ENCODE assay signal across 35 cellular contexts in genomic region chr2:223632826-223633225, GRCh38. TPM values are rescaled to one million over a fixed set of nuclear protein-coding genes. Genes with fewer than 3 reads are reported as not detected.
"Had no signal": no experiment of that assay in that cellular context is flagged by ENCODE, and none has a peak within 500 bp of the region (broad histone marks: within the 10 kb centered on the region; RNA-seq: fewer than 3 reads in every experiment).

No MANE protein-coding gene starts in this region.

- DNase-seq: activated B cell treated with CpG ODN at 0.5 μM for 24 hours; activated CD4-positive, alpha-beta memory T cell treated with anti-CD3 and anti-CD28 coated beads for 36 hours; activated CD4-positive, alpha-beta memory T cell treated with anti-CD3 and anti-CD28 coated beads, Interleukin-2, amount 10 ng/mL, durations not matched to agents 7 days and 5 days; activated CD4-positive, alpha-beta T cell treated with anti-CD3 and anti-CD28 coated beads for 1 hour; activated CD4-positive, alpha-beta T cell treated with anti-CD3 and anti-CD28 coated beads for 36 hours; activated CD4-positive, alpha-beta T cell treated with anti-CD3 and anti-CD28 coated beads for 4 hours; activated CD4-positive, alpha-beta T cell treated with anti-CD3 and anti-CD28 coated beads for 48 hours; activated CD4-positive, alpha-beta T cell treated with anti-CD3 and anti-CD28 coated beads, Interleukin-2, amount 10 ng/mL, durations not matched to agents 24 days and 14 days; activated CD4-positive, alpha-beta T cell treated with anti-CD3 and anti-CD28 coated beads, Interleukin-2, amount 10 ng/mL, durations not matched to agents 7 days and 5 days; activated CD4-positive, alpha-beta T cell treated with anti-CD3 and anti-CD28 coated beads, Interleukin-2, amount 50 U/mL, for 1 hour; activated CD4-positive, alpha-beta T cell treated with anti-CD3 and anti-CD28 coated beads, Interleukin-2, amount 50 U/mL, for 4 hours; activated CD4-positive, alpha-beta T cell treated with anti-CD3 and anti-CD28 coated beads, Interleukin-2, amount 50 U/mL, for 48 hours; activated CD4-positive, CD25-positive, alpha-beta regulatory T cell; activated CD4-positive, CD25-positive, alpha-beta regulatory T cell treated with anti-CD3 and anti-CD28 coated beads, Interleukin-2, amount 50 U/mL, for 72 hours; activated CD8-positive, alpha-beta memory T cell treated with anti-CD3 and anti-CD28 coated beads for 24 hours; activated CD8-positive, alpha-beta memory T cell treated with anti-CD3 and anti-CD28 coated beads, Interleukin-2, amount 10 ng/mL, durations not matched to agents 7 days and 5 days; activated CD8-positive, alpha-beta memory T cell treated with anti-CD3 and anti-CD28 coated beads, Interleukin-2, amount 50 U/mL, for 4 hours; activated CD8-positive, alpha-beta memory T cell treated with anti-CD3 and anti-CD28 coated beads, Interleukin-2, amount 50 U/mL, for 48 hours; activated CD8-positive, alpha-beta T cell treated with anti-CD3 and anti-CD28 coated beads for 36 hours; activated CD8-positive, alpha-beta T cell treated with anti-CD3 and anti-CD28 coated beads, Interleukin-2, amount 10 ng/mL, durations not matched to agents 7 days and 5 days; activated T-cell treated with anti-CD3 and anti-CD28 coated beads for 4 hours; activated T-cell treated with anti-CD3 and anti-CD28 coated beads, Interleukin-2, amount 50 U/mL, for 1 hour; T-helper 1 cell; T-helper 17 cell; T-helper 2 cell; T-helper 9 cell; T1000; WERI-Rb-1 had no signal

- ATAC-seq: activated CD4-positive, alpha-beta T cell treated with anti-CD3 and anti-CD28 coated beads for 36 hours; activated CD4-positive, CD25-positive, alpha-beta regulatory T cell treated with anti-CD3 and anti-CD28 coated beads, Interleukin-2, amount 50 U/mL, for 24 hours; activated CD8-positive, alpha-beta memory T cell treated with anti-CD3 and anti-CD28 coated beads, Interleukin-2, amount 10 ng/mL, durations not matched to agents 7 days and 5 days; activated CD8-positive, alpha-beta T cell treated with anti-CD3 and anti-CD28 coated beads for 36 hours; activated CD8-positive, alpha-beta T cell treated with anti-CD3 and anti-CD28 coated beads, Interleukin-2, amount 10 ng/mL, durations not matched to agents 7 days and 5 days; T-helper 17 cell; WTC11 had no signal

- FAIRE-seq: TTC549 had no signal

- H3K27ac ChIP-seq: VCaP had no signal

- H3K36me3 ChIP-seq: WERI-Rb-1 had no signal

RNA-seq across cellular contexts. Expression of gene SCG2, which starts 30.7 kb away (rescaled TPM):
- total RNA-seq: activated CD4-positive, alpha-beta memory T cell treated with anti-CD3 and anti-CD28 coated beads for 36 hours; activated CD4-positive, alpha-beta T cell treated with anti-CD3 and anti-CD28 coated beads for 36 hours; activated CD4-positive, alpha-beta T cell treated with anti-CD3 and anti-CD28 coated beads, Interleukin-2, amount 10 ng/mL, durations not matched to agents 24 days and 14 days; activated CD8-positive, alpha-beta memory T cell treated with anti-CD3 and anti-CD28 coated beads for 36 hours; activated CD8-positive, alpha-beta T cell treated with anti-CD3 and anti-CD28 coated beads for 36 hours; activated CD8-positive, alpha-beta T cell treated with anti-CD3 and anti-CD28 coated beads, Interleukin-2, amount 10 ng/mL, durations not matched to agents 7 days and 5 days; T-helper 1 cell treated with Interleukin-12 subunit alpha and Interleukin-12 subunit beta and Interleukin-4 antibody, amounts not matched to agents 30 ng/mL and 1 ng/mL, for 36 hours; T-helper 17 cell; T-helper 2 cell treated with Interferon-gamma antibody and Interleukin-4, amounts not matched to agents 100 ng/mL and 5 ng/mL, for 36 hours had no signal
